30 cellular contexts compared by ENCODE assay signal in genomic region chr1:229842302-229843255, GRCh38.
DNase-seq lines count a peak whose midpoint lies in the region; ATAC-seq and TF ChIP-seq lines count a peak whose summit lies in the region.
"Had no signal": no experiment of that assay in that cellular context is flagged by ENCODE, and none has a peak within 500 bp of the region (broad histone marks: within the 10 kb centered on the region; RNA-seq: fewer than 3 reads in every experiment).

No MANE protein-coding gene starts in this region.

- BruUV-seq in MCF 10A (replicated peaks; lab: Mats Ljungman, UMichigan) = no TSS peak

- no peaks in the 10 kb centered on the region for H3K27me3 Mint-ChIP-seq in MCF 10A (ENCODE audit: insufficient read depth, unreplicated experiment)
- H3K27me3 Mint-ChIP-seq in WTC11 (ENCODE audit: low read depth) = no peaks in the 10 kb centered on the region; the same call in 1 of the 2 replicates
- H3K27me3 Mint-ChIP-seq in stimulated activated naive B cell treated with anti-CD40 and anti-IgM and Interleukin-4, amounts not matched to agents 10 μg/mL and 1 μg/mL and 100 μg/mL, for 72 hours = no peaks in the 10 kb centered on the region
- H3K27me3 Mint-ChIP-seq: B cell had no signal

- no peak overlapping the region for H3K27ac ChIP-seq in breast epithelium
- H3K27ac ChIP-seq: left lung, neural progenitor cell, right atrium auricular region had no signal

- no peak for ATAC-seq in WTC11
- ATAC-seq in stimulated activated naive B cell treated with anti-CD40 and anti-IgM and Interleukin-4, amounts not matched to agents 10 μg/mL and 1 μg/mL and 100 μg/mL, for 72 hours (replicated peaks) = no peak
- ATAC-seq: activated naive CD8-positive, alpha-beta T cell treated with anti-CD3 and anti-CD28 coated beads, Interleukin-2, amount 50 U/mL, for 24 hours; activated T-cell treated with anti-CD3 and anti-CD28 coated beads, Interleukin-2, amount 50 U/mL, for 72 hours; effector memory CD8-positive, alpha-beta T cell; left lung; SK-N-SH treated with all-trans-retinoic acid at 6 μM for 48 hours; stimulated activated naive CD8-positive, alpha-beta T cell treated with anti-CD3 and anti-CD28 coated beads, Interleukin-15, amount 100 ng/mL, for 72 hours; T-helper 17 cell had no signal

- no peaks in the 10 kb centered on the region for H3K36me3 Mint-ChIP-seq in MCF 10A (ENCODE audit: insufficient read depth, unreplicated experiment)
- H3K36me3 Mint-ChIP-seq in WTC11 = no peaks in the 10 kb centered on the region
- H3K36me3 Mint-ChIP-seq in stimulated activated naive B cell treated with anti-CD40 and anti-IgM and Interleukin-4, amounts not matched to agents 10 μg/mL and 1 μg/mL and 100 μg/mL, for 72 hours = no peaks in the 10 kb centered on the region
- H3K36me3 Mint-ChIP-seq: activated CD4-positive, alpha-beta memory T cell treated with anti-CD3 and anti-CD28 coated beads for 36 hours; CD8-positive, alpha-beta memory T cell; neural progenitor cell had no signal

- intact Hi-C loops in MCF 10A (cut with micrococcal nuclease) = loop anchor here (5.0 kb wide), 3 partner anchors 125 to 470 kb away; no protein-coding TSS in a partner anchor
- intact Hi-C loops in breast epithelium (cut with DNase I; ENCODE audit: low total_unique reads) = no loop called here

- H3K4me1 ChIP-seq in breast epithelium = no peaks in the 10 kb centered on the region
- H3K4me1 ChIP-seq: left lung, neural progenitor cell had no signal

- no peak for TF ChIP-seq POLR2A in breast epithelium (IDR thresholded peaks at IDR 0.05)

- no peaks in the 10 kb centered on the region for H3K27me3 ChIP-seq in breast epithelium
- H3K27me3 ChIP-seq: neural progenitor cell, right atrium auricular region had no signal

- H3K4me1 Mint-ChIP-seq in MCF 10A (ENCODE audit: insufficient read depth, unreplicated experiment) (peaks cover 37% of the 10 kb centered on the region), WTC11 (peaks cover 10% of the 10 kb centered on the region)
- H3K4me1 Mint-ChIP-seq in stimulated activated naive B cell treated with anti-CD40 and anti-IgM and Interleukin-4, amounts not matched to agents 10 μg/mL and 1 μg/mL and 100 μg/mL, for 72 hours = peaks cover 18 to 37% of the 10 kb centered on the region in 2 donors
- H3K4me1 Mint-ChIP-seq: neural progenitor cell had no signal

- POLR2A ChIA-PET in MCF 10A (lab: Yijun Ruan, JAX) (interaction anchor here (0.6 to 1.9 kb wide), 13 partner anchors 8 to 264 kb away, joined by 3 to 8 read pairs (median 3); partner anchors contain the start of gene GALNT2), WTC11 (lab: Charles Lee) (no interaction called here)

- no peaks in the 10 kb centered on the region for H3K9me3 ChIP-seq in breast epithelium
- H3K9me3 ChIP-seq: left lung, right atrium auricular region had no signal

- no peak for TF ChIP-seq CTCF in MCF 10A (IDR thresholded peaks at IDR 0.05; ENCODE audit: unreplicated experiment)
- TF ChIP-seq CTCF in breast epithelium (IDR thresholded peaks at IDR 0.05) = no peak
- no peak for TF ChIP-seq CTCF in WTC11 (IDR thresholded peaks at IDR 0.05)

- H3K4me3 Mint-ChIP-seq in MCF 10A (ENCODE audit: unreplicated experiment) (no peak overlapping the region), WTC11 (no peak overlapping the region)
- no peak overlapping the region for H3K4me3 Mint-ChIP-seq in stimulated activated naive B cell treated with anti-CD40 and anti-IgM and Interleukin-4, amounts not matched to agents 10 μg/mL and 1 μg/mL and 100 μg/mL, for 72 hours
- H3K4me3 Mint-ChIP-seq: activated CD4-positive, alpha-beta memory T cell treated with anti-CD3 and anti-CD28 coated beads for 36 hours; activated naive CD8-positive, alpha-beta T cell treated with anti-CD3 and anti-CD28 coated beads, Interleukin-2, amount 50 U/mL, for 24 hours; activated T-cell treated with anti-CD3 and anti-CD28 coated beads, Interleukin-2, amount 50 U/mL, for 72 hours; B cell; CD8-positive, alpha-beta memory T cell; effector memory CD8-positive, alpha-beta T cell; neural progenitor cell; stimulated activated naive CD8-positive, alpha-beta T cell treated with anti-CD3 and anti-CD28 coated beads, Interleukin-15, amount 100 ng/mL, for 72 hours; T-helper 17 cell had no signal

- no peak overlapping the region for H3K4me3 ChIP-seq in breast epithelium
- H3K4me3 ChIP-seq: left lung, neural progenitor cell, right atrium auricular region had no signal

- DNase-seq in MCF 10A (ENCODE audit: unreplicated experiment) (no peak), breast epithelium (ENCODE audit: low spot score in 2 of 2) (no peak), NCI-H2029 (lab: John Stamatoyannopoulos, UW) (peak; percentile 3), WTC11 (ENCODE audit: low spot score) (no peak), RKO (ENCODE audit: low spot score) (no peak), GDM1 (lab: John Stamatoyannopoulos, UW) (no peak), nucleus accumbens (lab: John Stamatoyannopoulos, UW) (no peak)
- no peak for DNase-seq in stimulated activated naive B cell treated with anti-CD40 and anti-IgM and Interleukin-4, amounts not matched to agents 10 μg/mL and 1 μg/mL and 100 μg/mL, for 72 hours
- DNase-seq: activated CD4-positive, alpha-beta memory T cell treated with anti-CD3 and anti-CD28 coated beads for 36 hours; activated CD4-positive, CD25-positive, alpha-beta regulatory T cell treated with anti-CD3 and anti-CD28 coated beads, Interleukin-2, amount 50 U/mL, for 72 hours; activated naive CD8-positive, alpha-beta T cell treated with anti-CD3 and anti-CD28 coated beads, Interleukin-2, amount 50 U/mL, for 24 hours; activated T-cell treated with anti-CD3 and anti-CD28 coated beads, Interleukin-2, amount 50 U/mL, for 72 hours; CD8-positive, alpha-beta memory T cell; central memory CD4-positive, alpha-beta T cell; cortex of kidney; effector memory CD8-positive, alpha-beta T cell; HCEC 1CT; islet precursor cell; left lung; mesenchymal stem cell; NCI-H187; NCI-H226; stimulated activated CD4-positive, alpha-beta T cell treated with anti-CD3 and anti-CD28 coated beads, Interleukin-2, amount 100 ng/mL, for 24 hours; stimulated activated CD8-positive, alpha-beta memory T cell treated with anti-CD3 and anti-CD28 coated beads, Interleukin-4, amount 100 ng/mL, for 48 hours; stimulated activated naive CD8-positive, alpha-beta T cell treated with anti-CD3 and anti-CD28 coated beads, Interleukin-15, amount 100 ng/mL, for 72 hours; T-helper 17 cell had no signal

- H3K9me3 Mint-ChIP-seq in MCF 10A (ENCODE audit: unreplicated experiment) = no peaks in the 10 kb centered on the region
- H3K9me3 Mint-ChIP-seq in WTC11 = no peaks in the 10 kb centered on the region
- no peaks in the 10 kb centered on the region for H3K9me3 Mint-ChIP-seq in stimulated activated naive B cell treated with anti-CD40 and anti-IgM and Interleukin-4, amounts not matched to agents 10 μg/mL and 1 μg/mL and 100 μg/mL, for 72 hours
- H3K9me3 Mint-ChIP-seq: activated CD4-positive, alpha-beta memory T cell treated with anti-CD3 and anti-CD28 coated beads for 36 hours; activated naive CD8-positive, alpha-beta T cell treated with anti-CD3 and anti-CD28 coated beads, Interleukin-2, amount 50 U/mL, for 24 hours; activated T-cell treated with anti-CD3 and anti-CD28 coated beads, Interleukin-2, amount 50 U/mL, for 72 hours; CD8-positive, alpha-beta memory T cell; effector memory CD8-positive, alpha-beta T cell; neural progenitor cell; stimulated activated naive CD8-positive, alpha-beta T cell treated with anti-CD3 and anti-CD28 coated beads, Interleukin-15, amount 100 ng/mL, for 72 hours had no signal

- H3K27ac Mint-ChIP-seq in MCF 10A (ENCODE audit: low read depth, unreplicated experiment) = peak overlapping the region; percentile 58
- H3K27ac Mint-ChIP-seq in WTC11 = no peak overlapping the region
- H3K27ac Mint-ChIP-seq in stimulated activated naive B cell treated with anti-CD40 and anti-IgM and Interleukin-4, amounts not matched to agents 10 μg/mL and 1 μg/mL and 100 μg/mL, for 72 hours = peak overlapping the region; percentile 65
- H3K27ac Mint-ChIP-seq: activated CD4-positive, alpha-beta memory T cell treated with anti-CD3 and anti-CD28 coated beads for 36 hours; activated naive CD8-positive, alpha-beta T cell treated with anti-CD3 and anti-CD28 coated beads, Interleukin-2, amount 50 U/mL, for 24 hours; activated T-cell treated with anti-CD3 and anti-CD28 coated beads, Interleukin-2, amount 50 U/mL, for 72 hours; B cell; CD8-positive, alpha-beta memory T cell; effector memory CD8-positive, alpha-beta T cell; neural progenitor cell had no signal

- CTCF ChIA-PET in MCF 10A (lab: Yijun Ruan, JAX) (interaction anchor here (0.6 to 2.4 kb wide), 14 partner anchors 13 to 1315 kb away, joined by 3 to 11 read pairs (median 3); no protein-coding TSS in a partner anchor), WTC11 (lab: Charles Lee) (no interaction called here)

- H3K36me3 ChIP-seq in breast epithelium = no peaks in the 10 kb centered on the region
- H3K36me3 ChIP-seq: left lung, neural progenitor cell, right atrium auricular region had no signal

TF ChIP-seq in WTC11, 78 proteins besides CTCF, POLR2A, EP300 and RAD21 (continues in another document):
- TF ChIP-seq ZNF121 (CRISPR knock-in tag; IDR thresholded peaks at IDR 0.05) (peak; percentile 14; the same call in 1 of the 2 replicates), MLX (CRISPR knock-in tag; IDR thresholded peaks at IDR 0.05) (no peak), RELA (CRISPR knock-in tag; IDR thresholded peaks at IDR 0.05; ENCODE audit: borderline replicate concordance) (no peak), SP1 (CRISPR knock-in tag; conservative IDR thresholded peaks at IDR 0.05) (no peak)
